Comparison of ENCODE assay signal across 8 cellular contexts in the genomic region with DNA sequence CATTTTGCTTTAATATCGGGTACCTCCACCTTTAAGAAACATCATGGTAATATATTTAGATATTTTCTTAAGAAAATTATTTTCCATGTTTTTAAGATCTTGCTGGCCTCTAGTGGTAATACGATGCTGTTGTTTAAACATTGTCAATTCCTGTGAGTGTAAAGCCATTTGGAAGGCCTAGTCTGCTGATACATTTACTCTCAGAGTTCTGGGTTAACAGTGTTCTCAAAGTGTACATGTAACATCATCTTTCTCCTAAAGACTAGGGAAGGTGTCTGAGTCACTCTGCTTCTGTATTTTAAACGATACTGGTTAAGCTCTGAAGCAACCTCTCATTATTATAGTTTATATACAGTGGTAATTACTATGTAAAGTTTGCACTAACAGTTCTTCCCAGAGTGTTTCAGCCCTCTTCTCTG.
DNase-seq lines count a peak whose midpoint lies in the region; ATAC-seq, FAIRE-seq and TF ChIP-seq lines count a peak whose summit lies in the region.

No MANE protein-coding gene starts in this region.

- intact Hi-C loops in esophagus muscularis mucosa (cut with DNase I), result loop anchor here (5.0 to 10.0 kb wide), 2 partner anchors 188 to 246 kb away; a partner anchor contains a TSS

- in situ Hi-C loops in GM13976 (cut with MboI; ENCODE audit: low sequenced_read_pairs, unreplicated experiment), result no loop called here

- DNase-seq in H4 (ENCODE audit: low spot score) (peak; percentile 52), esophagus muscularis mucosa (ENCODE audit: extremely low spot score) (no peak), renal cortical epithelial cell (ENCODE audit: low read depth) (peak; percentile 71), GM13976 (ENCODE audit: low spot score) (no peak), GM19239 (ENCODE audit: insufficient read length, low spot score) (no peak), glutamatergic neuron (no peak)

- H3K36me3 Mint-ChIP-seq in glutamatergic neuron (ENCODE audit: unreplicated experiment), result no peaks in the 10 kb centered on the region

- no peaks in the 10 kb centered on the region for H3K9me3 Mint-ChIP-seq in glutamatergic neuron (ENCODE audit: unreplicated experiment)

- peaks cover 9% of the 10 kb centered on the region for H3K4me1 Mint-ChIP-seq in glutamatergic neuron (ENCODE audit: low read depth, unreplicated experiment)

- H3K9ac ChIP-seq in OCI-LY3 (ENCODE audit: low read length), result no peak overlapping the region

- WGBS in esophagus muscularis mucosa, result 28% methylated on average over 3 of the region's 3 CpGs

- no peak overlapping the region for H3K4me2 ChIP-seq in OCI-LY3 (ENCODE audit: low read length)

- H3K4me3 ChIP-seq in OCI-LY3 (ENCODE audit: low read length) (no peak overlapping the region), esophagus muscularis mucosa (no peak overlapping the region)

- TF ChIP-seq POLR2A in esophagus muscularis mucosa (IDR thresholded peaks at IDR 0.05; ENCODE audit: low read depth), result no peak

- H3K27me3 Mint-ChIP-seq in glutamatergic neuron (ENCODE audit: unreplicated experiment), result no peaks in the 10 kb centered on the region

- FAIRE-seq in GM19239 (lab: Jason Lieb, UNC), result no peak

- H3K27ac Mint-ChIP-seq in glutamatergic neuron (ENCODE audit: unreplicated experiment), result no peak overlapping the region

- H3K4me3 Mint-ChIP-seq in glutamatergic neuron (ENCODE audit: unreplicated experiment), result no peak overlapping the region

- peak; percentile 64 for TF ChIP-seq CTCF in OCI-LY3 (IDR thresholded peaks at IDR 0.05; ENCODE audit: low read depth, low read length)
- TF ChIP-seq CTCF in esophagus muscularis mucosa (IDR thresholded peaks at IDR 0.05), result peak; percentile 29 to 46 (median 34)
- no peak for TF ChIP-seq CTCF in GM13976 (IDR thresholded peaks at IDR 0.05; ENCODE audit: borderline replicate concordance, control extremely low read depth, extremely low read depth, insufficient read depth, missing control alignments)
- no peak for TF ChIP-seq CTCF in glutamatergic neuron (IDR thresholded peaks at IDR 0.05; ENCODE audit: partially characterized antibody, unreplicated experiment)

- H3K9me3 ChIP-seq in OCI-LY3 (ENCODE audit: insufficient read depth, low read length) (no peaks in the 10 kb centered on the region), esophagus muscularis mucosa (no peaks in the 10 kb centered on the region)

- H3K4me1 ChIP-seq in OCI-LY3 (ENCODE audit: low read length), result peaks cover 6% of the 10 kb centered on the region
- peaks cover 6 to 21% (median 7%) of the 10 kb centered on the region in 4 donors for H3K4me1 ChIP-seq in esophagus muscularis mucosa

- no peaks in the 10 kb centered on the region for H3K36me3 ChIP-seq in OCI-LY3 (replicated peaks; ENCODE audit: low read depth, low read length)
- peaks cover 0 to 19% (median 8%) of the 10 kb centered on the region in 4 donors for H3K36me3 ChIP-seq in esophagus muscularis mucosa

- H2AFZ ChIP-seq in OCI-LY3 (ENCODE audit: low read depth, low read length), result 0 out of 2 replicates have a peak overlapping the region, but pooled peaks have one; percentile 17

- no peak overlapping the region for H3K27ac ChIP-seq in OCI-LY3 (ENCODE audit: low read length)
- no peak overlapping the region for H3K27ac ChIP-seq in esophagus muscularis mucosa (replicated peaks in 1 of 4)

- H4K20me1 ChIP-seq in OCI-LY3 (ENCODE audit: insufficient read depth, low read length), result no peaks in the 10 kb centered on the region

- TF ChIP-seq EP300 in esophagus muscularis mucosa (IDR thresholded peaks at IDR 0.05), result no peak

- H3K27me3 ChIP-seq in OCI-LY3 (ENCODE audit: low read depth, low read length) (no peaks in the 10 kb centered on the region), esophagus muscularis mucosa (no peaks in the 10 kb centered on the region)

- ATAC-seq in HG03159 (IDR thresholded peaks at IDR 0.05; ENCODE audit: unreplicated experiment), result no peak

- no peaks in the 10 kb centered on the region for H3K79me2 ChIP-seq in OCI-LY3 (ENCODE audit: low read length)

Comparison
In these comparisons a context has a peak if more than half of its experiments do, and no peak if none do; other contexts are left out.
1. DNase-seq: peak in H4 (single experiment) and renal cortical epithelial cell (single experiment); none in esophagus muscularis mucosa (single experiment), GM13976 (single experiment), GM19239 (single experiment) and glutamatergic neuron (single experiment).
2. CTCF ChIP-seq: peak in OCI-LY3 (single experiment) and esophagus muscularis mucosa (3 of 3); none in GM13976 (single experiment) and glutamatergic neuron (single experiment).